7 cellular contexts compared by ENCODE assay signal in the genomic region with DNA sequence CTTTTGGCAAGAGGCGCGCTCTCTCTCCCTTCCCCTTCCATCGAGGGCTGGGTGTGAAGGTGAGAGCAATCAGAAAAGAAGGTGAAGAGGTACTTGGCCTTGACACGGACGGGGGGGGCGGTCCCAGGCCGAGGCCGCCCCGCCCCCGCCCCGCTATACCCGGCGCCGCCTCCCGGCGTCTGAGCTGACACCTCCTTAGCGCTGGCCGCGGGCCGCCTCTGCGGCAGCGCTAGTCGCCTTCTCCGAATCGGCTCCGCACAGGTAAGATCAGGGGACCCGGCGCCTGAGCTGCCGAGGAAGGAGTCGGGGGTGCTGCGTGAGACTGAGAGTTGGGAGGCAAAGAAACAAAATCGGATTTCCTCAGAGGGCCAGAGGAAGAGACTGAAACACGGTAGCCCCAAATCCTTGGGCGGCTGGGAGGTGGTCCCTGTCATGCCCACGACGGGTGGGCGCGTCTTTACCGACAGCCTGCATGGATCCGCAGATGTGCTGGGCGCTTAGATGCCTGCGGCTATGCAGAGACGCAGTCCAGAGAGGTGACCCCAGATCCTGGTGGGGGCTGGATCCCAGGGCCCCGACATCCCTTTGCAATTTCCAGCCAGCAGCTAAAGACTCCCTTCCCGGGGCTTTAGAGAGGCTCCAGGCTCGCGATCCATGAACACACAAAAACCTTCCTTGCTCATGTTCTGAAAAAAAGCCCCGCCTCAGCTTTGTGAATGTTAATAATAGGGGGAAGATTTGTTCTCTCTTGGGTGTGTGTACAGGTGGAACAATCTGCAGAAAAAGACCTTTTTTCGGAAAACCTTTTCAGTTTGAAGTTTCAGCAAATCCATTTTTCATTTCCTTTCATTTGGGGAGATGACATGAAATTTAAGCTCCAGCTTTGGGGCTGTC. TPM values are rescaled to one million over a fixed set of nuclear protein-coding genes. Genes with fewer than 3 reads are reported as not detected.
DNase-seq lines count a peak whose midpoint lies in the region; ATAC-seq, FAIRE-seq and TF ChIP-seq lines count a peak whose summit lies in the region.

A gene with protein sequence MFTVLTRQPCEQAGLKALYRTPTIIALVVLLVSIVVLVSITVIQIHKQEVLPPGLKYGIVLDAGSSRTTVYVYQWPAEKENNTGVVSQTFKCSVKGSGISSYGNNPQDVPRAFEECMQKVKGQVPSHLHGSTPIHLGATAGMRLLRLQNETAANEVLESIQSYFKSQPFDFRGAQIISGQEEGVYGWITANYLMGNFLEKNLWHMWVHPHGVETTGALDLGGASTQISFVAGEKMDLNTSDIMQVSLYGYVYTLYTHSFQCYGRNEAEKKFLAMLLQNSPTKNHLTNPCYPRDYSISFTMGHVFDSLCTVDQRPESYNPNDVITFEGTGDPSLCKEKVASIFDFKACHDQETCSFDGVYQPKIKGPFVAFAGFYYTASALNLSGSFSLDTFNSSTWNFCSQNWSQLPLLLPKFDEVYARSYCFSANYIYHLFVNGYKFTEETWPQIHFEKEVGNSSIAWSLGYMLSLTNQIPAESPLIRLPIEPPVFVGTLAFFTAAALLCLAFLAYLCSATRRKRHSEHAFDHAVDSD (plus strand): TSS at position 184 of the 894 bp plus-strand sequence. CDS start 874 bp downstream, outside the sequence.

- DNase-seq in activated CD8-positive, alpha-beta T cell treated with anti-CD3 and anti-CD28 coated beads, Interleukin-2, amount 10 ng/mL, durations not matched to agents 7 days and 5 days, result peak; percentile 42
- peak; percentile 36 to 77 for DNase-seq in H1 (ENCODE audit: low read depth in 1 of 2, low spot score in 2 of 2)
- peak; percentile 38 for DNase-seq in stimulated activated naive CD8-positive, alpha-beta T cell treated with anti-CD3 and anti-CD28 coated beads, Interleukin-15, Interleukin-2, amounts not matched to agents 100 U/mL and 50 U/mL, for 24 hours
- no peak for DNase-seq in COLO829 (ENCODE audit: low spot score)
- DNase-seq in NOMO-1 treated with DMSO at 0.1 percent for 48 hours (lab: John Stamatoyannopoulos, UW; ENCODE audit: unreplicated experiment), result no peak

- H3K27me3 ChIP-seq in HUES64 (ENCODE audit: insufficient read depth, low read length) (peaks cover 45% of the 10 kb centered on the region), H1 (replicated peaks in 1 of 4; ENCODE audit: control insufficient read depth in 3 of 4, extremely low read depth in 1 of 4, insufficient read depth in 3 of 4, low read length in 3 of 4) (peaks cover 3 to 30% (median 26%) of the 10 kb centered on the region in 4 experiments), mucosa of rectum (ENCODE audit: control insufficient read depth in 2 of 2, insufficient read depth in 2 of 2, low read length in 2 of 2) (peaks cover 0 to 7% of the 10 kb centered on the region in 2 donors)

- no peak within 1 kb of the TSS for H2AK5ac ChIP-seq in H1 (ENCODE audit: low read depth, low read length)

- CTCF ChIA-PET in activated CD8-positive, alpha-beta T cell treated with anti-CD3 and anti-CD28 coated beads, Interleukin-2, amount 10 ng/mL, durations not matched to agents 7 days and 5 days (lab: Charles Lee), result interaction anchor here (0.5 to 0.6 kb wide), 2 partner anchors 83 to 1227 kb away, joined by 3 read pairs; no protein-coding TSS in a partner anchor
- CTCF ChIA-PET in H1 (lab: Charles Lee; ENCODE audit: partially characterized antibody), result interaction anchor here (1.5 to 1.7 kb wide), 2 partner anchors 45 to 78 kb away, joined by 4 to 6 read pairs; a partner anchor contains a TSS

- H3K4me3 Mint-ChIP-seq in activated CD8-positive, alpha-beta T cell treated with anti-CD3 and anti-CD28 coated beads, Interleukin-2, amount 10 ng/mL, durations not matched to agents 7 days and 5 days, result peak within 1 kb of the TSS; percentile 64

- 0 out of 4 replicates have a peak, but pooled peaks of 1 of the 2 experiments have one; percentile 11 for TF ChIP-seq RAD21 in H1 (IDR thresholded peaks at IDR 0.05 in 1 of 2, conservative IDR thresholded peaks at IDR 0.05 in 1 of 2; ENCODE audit: low read depth in 2 of 2, low read length in 2 of 2)

- peaks cover 6% of the 10 kb centered on the region; the same call in 1 of the 2 replicates for H3K4me1 ChIP-seq in HUES64 (ENCODE audit: insufficient read depth, low read length)
- peaks cover 3 to 8% (median 4%) of the 10 kb centered on the region in 4 experiments for H3K4me1 ChIP-seq in H1 (replicated peaks in 1 of 4; ENCODE audit: control insufficient read depth in 3 of 4, insufficient read depth in 4 of 4, low read length in 3 of 4)
- H3K4me1 ChIP-seq in mucosa of rectum (ENCODE audit: control insufficient read depth in 2 of 2, insufficient read depth in 2 of 2, low read length in 2 of 2), result peaks cover 0 to 3% of the 10 kb centered on the region in 2 donors

- H3K18ac ChIP-seq in H1 (ENCODE audit: extremely low read depth, low read length), result peak within 1 kb of the TSS; percentile 43; the same call in 1 of the 2 replicates

- TF ChIP-seq EP300 in H1 (IDR thresholded peaks at IDR 0.05; ENCODE audit: borderline replicate concordance in 1 of 2, low read depth in 2 of 2, low read length in 2 of 2), result no peak

- H3K4ac ChIP-seq in H1 (replicated peaks; ENCODE audit: insufficient read length, low read depth, low read length), result peak within 1 kb of the TSS; percentile 14

- no peaks in the 10 kb centered on the region for H4K20me1 ChIP-seq in H1 (replicated peaks in 1 of 2; ENCODE audit: control insufficient read depth in 1 of 2, insufficient read depth in 2 of 2, low read length in 2 of 2)

- no peak for FAIRE-seq in H1 (lab: Jason Lieb, UNC)

- peak within 1 kb of the TSS; percentile 87; the same call in 1 of the 2 replicates for H2AFZ ChIP-seq in H1 (ENCODE audit: low read length)

- H3K79me1 ChIP-seq in H1 (ENCODE audit: low read depth, low read length), result no peaks in the 10 kb centered on the region

- H3K23ac ChIP-seq in H1 (ENCODE audit: insufficient read length), result no peak within 1 kb of the TSS

- H3K36me3 Mint-ChIP-seq in activated CD8-positive, alpha-beta T cell treated with anti-CD3 and anti-CD28 coated beads, Interleukin-2, amount 10 ng/mL, durations not matched to agents 7 days and 5 days (ENCODE audit: low read depth), result no peaks in the 10 kb centered on the region

- peak; percentile 92 for ATAC-seq in activated CD8-positive, alpha-beta T cell treated with anti-CD3 and anti-CD28 coated beads, Interleukin-2, amount 10 ng/mL, durations not matched to agents 7 days and 5 days
- ATAC-seq in stimulated activated naive CD8-positive, alpha-beta T cell treated with anti-CD3 and anti-CD28 coated beads, Interleukin-15, Interleukin-2, amounts not matched to agents 100 U/mL and 50 U/mL, for 24 hours, result peak; percentile 78

- H3K9me3 Mint-ChIP-seq in activated CD8-positive, alpha-beta T cell treated with anti-CD3 and anti-CD28 coated beads, Interleukin-2, amount 10 ng/mL, durations not matched to agents 7 days and 5 days (ENCODE audit: insufficient read depth), result no peaks in the 10 kb centered on the region

- H2BK15ac ChIP-seq in H1 (ENCODE audit: low read length), result peak within 1 kb of the TSS; percentile 4; the same call in 1 of the 2 replicates

- WGBS in HUES64, result 6% methylated on average over 48 of the region's 49 CpGs
- WGBS in H1 (ENCODE audit: extremely low coverage in 1 of 2, insufficient coverage in 1 of 2, insufficient read length in 1 of 2, insufficient replicate concordance in 2 of 2, low coverage in 1 of 2, low lambda C conversion rate in 2 of 2, missing lambda C conversion rate in 1 of 2), 2 experiments, result 4% methylated on average over 23 of the region's 49 CpGs; no CpG with 5 or more reads in 1 of the 2 experiments

- no peak within 1 kb of the TSS for H2BK5ac ChIP-seq in H1 (ENCODE audit: low read depth, low read length)

- H3K79me2 ChIP-seq in H1 (ENCODE audit: control insufficient read depth in 1 of 2, insufficient read depth in 2 of 2, low read length in 2 of 2), result no peaks in the 10 kb centered on the region

- H3K4me3 ChIP-seq in HUES64 (ENCODE audit: low read length) (peak within 1 kb of the TSS; percentile 71), H1 (ENCODE audit: extremely low read depth in 1 of 4, insufficient read depth in 2 of 4, low read depth in 3 of 4, low read length in 4 of 4) (peak within 1 kb of the TSS; percentile 58 to 64 (median 60)), mucosa of rectum (ENCODE audit: low read length in 2 of 2) (peak within 1 kb of the TSS; percentile 62 to 63)

- POLR2A ChIA-PET in activated CD8-positive, alpha-beta T cell treated with anti-CD3 and anti-CD28 coated beads, Interleukin-2, amount 10 ng/mL, durations not matched to agents 7 days and 5 days (lab: Charles Lee), result interaction anchor here (1.1 kb wide), 1 partner anchor 138 kb away, joined by 3 read pairs; a partner anchor contains a TSS
- POLR2A ChIA-PET in H1 (lab: Charles Lee; ENCODE audit: partially characterized antibody), result interaction anchor here (0.6 to 3.5 kb wide), 2 partner anchors 71 to 916 kb away, joined by 4 to 17 read pairs; a partner anchor contains a TSS

- H2BK120ac ChIP-seq in H1 (replicated peaks; ENCODE audit: low read depth, low read length), result no peak within 1 kb of the TSS

- no peak within 1 kb of the TSS for H3K27ac Mint-ChIP-seq in activated CD8-positive, alpha-beta T cell treated with anti-CD3 and anti-CD28 coated beads, Interleukin-2, amount 10 ng/mL, durations not matched to agents 7 days and 5 days

- peak within 1 kb of the TSS; percentile 79 to 94 for H3K4me2 ChIP-seq in H1 (ENCODE audit: insufficient read depth in 1 of 2, low read depth in 2 of 2, low read length in 2 of 2)

- H3K9ac ChIP-seq in HUES64 (ENCODE audit: low read depth, low read length), result peak within 1 kb of the TSS; percentile 42; the same call in 1 of the 2 replicates
- no peak within 1 kb of the TSS; a peak in 2 of 7 replicates for H3K9ac ChIP-seq in H1 (replicated peaks in 1 of 4; ENCODE audit: extremely low read depth in 1 of 4, low read depth in 3 of 4, low read length in 3 of 4)
- H3K9ac ChIP-seq in mucosa of rectum (ENCODE audit: low read depth in 1 of 2, low read length in 2 of 2), result peak within 1 kb of the TSS in 1 of 2 donors; percentile 54

- H2BK20ac ChIP-seq in H1 (ENCODE audit: low read length), result no peak within 1 kb of the TSS

- H3K9me3 ChIP-seq in HUES64 (ENCODE audit: insufficient read depth, low read depth, low read length) (no peaks in the 10 kb centered on the region), H1 (ENCODE audit: insufficient read depth in 2 of 2, low read depth in 1 of 2, low read length in 1 of 2) (no peaks in the 10 kb centered on the region), mucosa of rectum (ENCODE audit: control insufficient read depth in 2 of 2, low read length in 2 of 2) (no peaks in the 10 kb centered on the region)

- peak within 1 kb of the TSS; percentile 72; the same call in 1 of the 2 replicates for H2BK12ac ChIP-seq in H1 (ENCODE audit: low read depth, low read length)

- no peaks in the 10 kb centered on the region for H3K36me3 ChIP-seq in HUES64 (ENCODE audit: insufficient read depth, low read length)
- H3K36me3 ChIP-seq in H1 (ENCODE audit: control insufficient read depth in 2 of 4, insufficient read depth in 4 of 4, low read length in 3 of 4), result no peaks in the 10 kb centered on the region
- H3K36me3 ChIP-seq in mucosa of rectum (ENCODE audit: control insufficient read depth in 2 of 2, insufficient read depth in 2 of 2, low read length in 2 of 2), result no peaks in the 10 kb centered on the region

- no peak within 1 kb of the TSS for H3K56ac ChIP-seq in H1 (replicated peaks; ENCODE audit: insufficient read length, low read depth, low read length)

- no peak within 1 kb of the TSS for H4K91ac ChIP-seq in H1 (replicated peaks; ENCODE audit: insufficient read length, low read length)

- H3K14ac ChIP-seq in H1 (ENCODE audit: insufficient read length), result no peak within 1 kb of the TSS

- no peak for TF ChIP-seq POLR2A in H1 (IDR thresholded peaks at IDR 0.05; ENCODE audit: control extremely low read depth in 1 of 2, low read depth in 2 of 2, low read length in 2 of 2)

- H3K23me2 ChIP-seq in H1 (ENCODE audit: low read depth, low read length), result peaks cover 9% of the 10 kb centered on the region; the same call in 1 of the 2 replicates

- peak within 1 kb of the TSS; percentile 54; the same call in 1 of the 2 replicates for H4K8ac ChIP-seq in H1 (ENCODE audit: extremely low read depth, insufficient read depth, low read length)

- no peak within 1 kb of the TSS for H4K5ac ChIP-seq in H1 (ENCODE audit: insufficient read length, low read depth, low read length)

- peaks cover 5% of the 10 kb centered on the region for H3K4me1 Mint-ChIP-seq in activated CD8-positive, alpha-beta T cell treated with anti-CD3 and anti-CD28 coated beads, Interleukin-2, amount 10 ng/mL, durations not matched to agents 7 days and 5 days (ENCODE audit: low read depth)

- H3K27me3 Mint-ChIP-seq in activated CD8-positive, alpha-beta T cell treated with anti-CD3 and anti-CD28 coated beads, Interleukin-2, amount 10 ng/mL, durations not matched to agents 7 days and 5 days (ENCODE audit: low read depth), result peaks cover 35% of the 10 kb centered on the region

- TF ChIP-seq CTCF in H1 (IDR thresholded peaks at IDR 0.05; ENCODE audit: control extremely low read depth in 1 of 3, insufficient read depth in 1 of 3, low read depth in 1 of 3, low read length in 3 of 3), result no peak

- H3K27ac ChIP-seq in HUES64 (ENCODE audit: low read depth, low read length), result no peak within 1 kb of the TSS
- no peak within 1 kb of the TSS for H3K27ac ChIP-seq in H1 (ENCODE audit: low read depth, low read length)
- no peak within 1 kb of the TSS for H3K27ac ChIP-seq in mucosa of rectum (ENCODE audit: low read depth in 2 of 2, low read length in 2 of 2)

RNA-seq across cellular contexts. Expression of the gene that starts here (rescaled TPM):
- polyA plus RNA-seq in HUES64 (2013, experiment 1 of 2), result 0.25 TPM
- 0.32 TPM for polyA plus RNA-seq in HUES64 (2013, experiment 2 of 2)
- not detected for total RNA-seq in activated CD8-positive, alpha-beta T cell treated with anti-CD3 and anti-CD28 coated beads, Interleukin-2, amount 10 ng/mL, durations not matched to agents 7 days and 5 days
- total RNA-seq in H1 (2021; fragmentation: NEBNext Ultra II Directional; extraction: Animal tissue kit (Norgen Biotek cat#: 25700)), result 0.44 and 0.60 TPM in 2 replicates
- polyA plus RNA-seq in H1 (2011; rRNA removed), result 0.66 and 1.0 TPM in 2 replicates
- 0.69 TPM for polyA plus RNA-seq in H1 (2011; cell fraction: cytosol; rRNA removed)
- polyA plus RNA-seq in H1 (2011; cell fraction: nucleus; rRNA removed), result 0.54 TPM
- polyA plus RNA-seq in H1 (2012, experiment 1 of 2), result 0.55 to 0.94 TPM (median 0.59 TPM) in 4 replicates
- 0.21 TPM for polyA plus RNA-seq in H1 (2012, experiment 2 of 2)
- 0.73 TPM for polyA plus RNA-seq in H1 (2013, experiment 1 of 2)
- polyA plus RNA-seq in H1 (2013, experiment 2 of 2), result 0.66 TPM
- 0.91 and 2.0 TPM in 2 replicates for polyA minus RNA-seq in H1 (2011; rRNA and poly(A)+ RNA removed)
- polyA minus RNA-seq in H1 (2011; cell fraction: cytosol; rRNA and poly(A)+ RNA removed), result 0.44 TPM
- polyA minus RNA-seq in H1 (2011; cell fraction: nucleus; rRNA and poly(A)+ RNA removed), result 0.70 TPM

Comparison
In these comparisons a context has a peak if more than half of its experiments do, and no peak if none do; other contexts are left out.
1. Peak in DNase-seq and ATAC-seq in activated CD8-positive, alpha-beta T cell treated with anti-CD3 and anti-CD28 coated beads, Interleukin-2, amount 10 ng/mL, durations not matched to agents 7 days and 5 days; RNA of the gene not detected or under 1 TPM.
2. DNase-seq: peak in H1 (2 of 2) and stimulated activated naive CD8-positive, alpha-beta T cell treated with anti-CD3 and anti-CD28 coated beads, Interleukin-15, Interleukin-2, amounts not matched to agents 100 U/mL and 50 U/mL, for 24 hours (single experiment); none in COLO829 (single experiment) and NOMO-1 treated with DMSO at 0.1 percent for 48 hours (single experiment).
3. Peak in every context shown above with its lines, with median percentiles within 50 percentile points of each other: H3K4me3 ChIP-seq.